17 cellular contexts compared by ENCODE assay signal in genomic region chr17:13410214-13410613, GRCh38.
DNase-seq lines count a peak whose midpoint lies in the region; ATAC-seq, FAIRE-seq and TF ChIP-seq lines count a peak whose summit lies in the region.
"Had no signal": no experiment of that assay in that cellular context is flagged by ENCODE, and none has a peak within 500 bp of the region (broad histone marks: within the 10 kb centered on the region; RNA-seq: fewer than 3 reads in every experiment).

No MANE protein-coding gene starts in this region.

- no peak overlapping the region for H2AFZ ChIP-seq in GM23248
- H2AFZ ChIP-seq in astrocyte (ENCODE audit: low read depth, low read length) = no peak overlapping the region

- H3K4me1 Mint-ChIP-seq in astrocyte (ENCODE audit: low read depth, unreplicated experiment) = peaks cover 23% of the 10 kb centered on the region
- H3K4me1 Mint-ChIP-seq in neural crest cell = peaks cover 57% of the 10 kb centered on the region
- H3K4me1 Mint-ChIP-seq: CD4-positive, alpha-beta memory T cell had no signal

- H3K9me2 ChIP-seq in GM23248 (ENCODE audit: insufficient read depth) = no peaks in the 10 kb centered on the region

- peak; percentile 54 for ATAC-seq in left lung
- ATAC-seq: GM12878, HCT116 had no signal

- H3K27ac Mint-ChIP-seq in astrocyte (ENCODE audit: unreplicated experiment) (no peak overlapping the region), neural crest cell (ENCODE audit: unreplicated experiment) (peak overlapping the region; percentile 30)
- H3K27ac Mint-ChIP-seq: CD4-positive, alpha-beta memory T cell had no signal

- no peaks in the 10 kb centered on the region for H3K9me3 Mint-ChIP-seq in astrocyte (ENCODE audit: unreplicated experiment)
- H3K9me3 Mint-ChIP-seq in neural crest cell = peaks cover 5% of the 10 kb centered on the region

- in situ Hi-C loops in GM23248 (cut with MboI) = no loop called here

- H4K20me1 ChIP-seq in GM23248 (ENCODE audit: insufficient read depth) = no peaks in the 10 kb centered on the region
- H4K20me1 ChIP-seq in astrocyte (ENCODE audit: insufficient read depth, low read length) = no peaks in the 10 kb centered on the region

- WGBS in GM23248 (ENCODE audit: low coverage in 1 of 2, low lambda C conversion rate in 2 of 2, missing lambda C conversion rate in 2 of 2), 2 experiments = 61 to 68% methylated on average over 3 of the region's 3 CpGs

- H3K9me3 ChIP-seq in GM23248 (ENCODE audit: low read depth) = no peaks in the 10 kb centered on the region
- H3K9me3 ChIP-seq in astrocyte (ENCODE audit: insufficient read depth, low read depth, low read length) = no peaks in the 10 kb centered on the region
- no peaks in the 10 kb centered on the region for H3K9me3 ChIP-seq in left lung
- H3K9me3 ChIP-seq: BE2C had no signal

- H3K36me3 Mint-ChIP-seq in astrocyte (ENCODE audit: low read depth, unreplicated experiment) (no peaks in the 10 kb centered on the region), neural crest cell (ENCODE audit: low read depth) (peaks cover 2% of the 10 kb centered on the region)
- H3K36me3 Mint-ChIP-seq: CD4-positive, alpha-beta memory T cell had no signal

- peaks cover 37% of the 10 kb centered on the region for H3F3A ChIP-seq in GM23248 (ENCODE audit: insufficient read depth)

- H3K4me3 Mint-ChIP-seq in astrocyte (ENCODE audit: unreplicated experiment) (no peak overlapping the region), neural crest cell (no peak overlapping the region)
- H3K4me3 Mint-ChIP-seq: CD4-positive, alpha-beta memory T cell had no signal

- intact Hi-C loops in left lung (cut with DNase I) = no loop called here

- H3K4me2 ChIP-seq in GM23248 (ENCODE audit: unreplicated experiment) = peak overlapping the region; percentile 55
- H3K4me2 ChIP-seq in astrocyte (ENCODE audit: low read length) = no peak overlapping the region

- DNase-seq in GM23248 = peak; percentile 35
- DNase-seq in astrocyte (ENCODE audit: low read depth) = no peak
- no peak for DNase-seq in left lung
- no peak for DNase-seq in neural crest cell (ENCODE audit: low read depth, low spot score)
- no peak for DNase-seq in T1000 (lab: John Stamatoyannopoulos, UW)
- DNase-seq in putamen (ENCODE audit: low spot score) = no peak
- DNase-seq in activated CD4-positive, alpha-beta T cell treated with anti-CD3 and anti-CD28 coated beads for 48 hours = no peak
- DNase-seq: BE2C; CD4-positive, alpha-beta memory T cell; DMS79 had no signal

- H3K79me2 ChIP-seq in GM23248 (ENCODE audit: insufficient read depth) (no peaks in the 10 kb centered on the region), astrocyte (ENCODE audit: insufficient read depth, low read length) (no peaks in the 10 kb centered on the region)

- H3K4me1 ChIP-seq in GM23248 (ENCODE audit: insufficient read depth) (peaks cover 35% of the 10 kb centered on the region), astrocyte (ENCODE audit: insufficient read depth, low read length) (peaks cover 7% of the 10 kb centered on the region), left lung (peaks cover 0 to 7% of the 10 kb centered on the region in 2 donors)

- H3K36me3 ChIP-seq in GM23248 (ENCODE audit: low read depth) (no peaks in the 10 kb centered on the region), astrocyte (ENCODE audit: insufficient read depth, low read length) (no peaks in the 10 kb centered on the region), left lung (no peaks in the 10 kb centered on the region)
- H3K36me3 ChIP-seq: BE2C had no signal

- H3K27me3 ChIP-seq in GM23248 (replicated peaks; ENCODE audit: insufficient read depth) = no peaks in the 10 kb centered on the region
- H3K27me3 ChIP-seq in astrocyte (ENCODE audit: insufficient read depth, low read length) = no peaks in the 10 kb centered on the region
- no peaks in the 10 kb centered on the region for H3K27me3 ChIP-seq in left lung
- H3K27me3 ChIP-seq: BE2C had no signal

- H3K27me3 Mint-ChIP-seq in astrocyte (ENCODE audit: low read depth, unreplicated experiment) (no peaks in the 10 kb centered on the region), neural crest cell (ENCODE audit: low read depth) (no peaks in the 10 kb centered on the region)

- TF ChIP-seq CTCF in astrocyte (IDR thresholded peaks at IDR 0.05; ENCODE audit: insufficient read depth, low read depth, low read length) = no peak
- no peak for TF ChIP-seq CTCF in left lung (IDR thresholded peaks at IDR 0.05)
- no peak for TF ChIP-seq CTCF in neural crest cell (conservative IDR thresholded peaks at IDR 0.05)

- H3K9ac ChIP-seq in GM23248 (peak overlapping the region; percentile 25; the same call in 1 of the 2 replicates), astrocyte (ENCODE audit: low read length) (no peak overlapping the region)

- FAIRE-seq in astrocyte (lab: Jason Lieb, UNC) = peak; percentile 20
- FAIRE-seq: A204.1, GM12878, GM18507, H54 had no signal

- H3K27ac ChIP-seq in GM23248 (peak overlapping the region; percentile 67), astrocyte (ENCODE audit: low read depth, low read length) (no peak overlapping the region), left lung (no peak overlapping the region)
- H3K27ac ChIP-seq: C4-2B, HL-60 had no signal

- H3K4me3 ChIP-seq in GM23248 = no peak overlapping the region
- H3K4me3 ChIP-seq in astrocyte (ENCODE audit: insufficient read depth, low read depth, low read length) = no peak overlapping the region
- H3K4me3 ChIP-seq in left lung = no peak overlapping the region
- H3K4me3 ChIP-seq: GM12878 had no signal
